9 cellular contexts compared by ENCODE assay signal in genomic region chr6:2842139-2842552, GRCh38. TPM values are rescaled to one million over a fixed set of nuclear protein-coding genes. Genes with fewer than 3 reads are reported as not detected.
DNase-seq lines count a peak whose midpoint lies in the region; ATAC-seq and TF ChIP-seq lines count a peak whose summit lies in the region.
"Had no signal": no experiment of that assay in that cellular context is flagged by ENCODE, and none has a peak within 500 bp of the region (broad histone marks: within the 10 kb centered on the region; RNA-seq: fewer than 3 reads in every experiment).

No MANE protein-coding gene starts in this region.

- H3K9me3 ChIP-seq in ascending aorta (no peaks in the 10 kb centered on the region), right lobe of liver (no peaks in the 10 kb centered on the region), testis (no peaks in the 10 kb centered on the region)

- no peaks in the 10 kb centered on the region for H3K9me3 Mint-ChIP-seq in activated CD4-positive, alpha-beta T cell treated with anti-CD3 and anti-CD28 coated beads for 36 hours (ENCODE audit: low read depth)

- 92% methylated on average over 2 of the region's 2 CpGs for WGBS in right lobe of liver (ENCODE audit: insufficient coverage, low coverage, low lambda C conversion rate, missing lambda C conversion rate)
- whole genome bisulfite sequencing in testis, 2 donors = 64 to 71% methylated on average over 2 of the region's 2 CpGs

- peaks cover 6 to 20% of the 10 kb centered on the region in 2 donors for H3K36me3 ChIP-seq in ascending aorta
- peaks cover 0 to 16% (median 8%) of the 10 kb centered on the region in 4 donors for H3K36me3 ChIP-seq in right lobe of liver
- H3K36me3 ChIP-seq in testis (ENCODE audit: low read depth, missing control alignments) = no peaks in the 10 kb centered on the region

- POLR2A ChIA-PET in activated CD4-positive, alpha-beta T cell treated with anti-CD3 and anti-CD28 coated beads for 36 hours (lab: Charles Lee) = interaction anchor here (0.8 to 3.4 kb wide), 26 partner anchors 9 to 222 kb away, joined by 3 to 64 read pairs (median 4); partner anchors contain the start of genes NQO2, SERPINB6 and WRNIP1
- POLR2A ChIA-PET in GM10248 (lab: Yijun Ruan, JAX) = interaction anchor here (0.6 to 2.1 kb wide), 8 partner anchors 21 to 222 kb away, joined by 3 to 12 read pairs (median 6); partner anchors contain the start of genes SERPINB9 and WRNIP1

- H3K4me3 ChIP-seq in ascending aorta (peak overlapping the region; percentile 74 to 87), right lobe of liver (peak overlapping the region; percentile 60 to 71 (median 60)), testis (peak overlapping the region; percentile 61 to 67)

- H3K4me1 ChIP-seq in ascending aorta (peaks cover 10 to 16% of the 10 kb centered on the region in 2 donors), right lobe of liver (peaks cover 0 to 25% (median 4%) of the 10 kb centered on the region in 4 donors), testis (peaks cover 23% of the 10 kb centered on the region)

- H3K4me1 Mint-ChIP-seq in activated CD4-positive, alpha-beta T cell treated with anti-CD3 and anti-CD28 coated beads for 36 hours = peaks cover 69% of the 10 kb centered on the region

- no peak for TF ChIP-seq POLR2A in right lobe of liver (IDR thresholded peaks at IDR 0.05)
- TF ChIP-seq POLR2A in testis (IDR thresholded peaks at IDR 0.05) = no peak

- no peak for DNase-seq in activated CD4-positive, alpha-beta T cell treated with anti-CD3 and anti-CD28 coated beads for 36 hours
- no peak for DNase-seq in activated CD4-positive, alpha-beta T cell treated with anti-CD3 and anti-CD28 coated beads, Interleukin-2, amount 50 U/mL, for 1 hour
- DNase-seq in ascending aorta (ENCODE audit: low spot score in 2 of 2) (no peak), right lobe of liver (no peak), testis (no peak), GM10248 (ENCODE audit: extremely low spot score) (no peak), mucosa of gallbladder (ENCODE audit: low spot score) (no peak), LoVo (ENCODE audit: low spot score) (no peak)
- DNase-seq: NCI-H187 treated with DMSO at 0.1 percent for 48 hours had no signal

- H3K27ac ChIP-seq in ascending aorta = peak overlapping the region; percentile 97 to 99
- peak overlapping the region; percentile 83 to 94 (median 89) for H3K27ac ChIP-seq in right lobe of liver
- peak overlapping the region; percentile 90 to 92 for H3K27ac ChIP-seq in testis

- H3K27me3 ChIP-seq in ascending aorta = no peaks in the 10 kb centered on the region
- H3K27me3 ChIP-seq in right lobe of liver = no peaks in the 10 kb centered on the region
- no peaks in the 10 kb centered on the region for H3K27me3 ChIP-seq in testis

- intact Hi-C loops in activated CD4-positive, alpha-beta T cell treated with anti-CD3 and anti-CD28 coated beads for 36 hours (cut with DNase I, micrococcal nuclease) = loop anchor here (5.0 kb wide), 2 partner anchors 225 to 365 kb away; partner anchors contain the start of gene RIPK1 (in 1 of the 2)
- intact Hi-C loops in ascending aorta (cut with DNase I) = loop anchor here (1.0 to 10.0 kb wide), 4 partner anchors 110 to 1247 kb away; no protein-coding TSS in a partner anchor
- intact Hi-C loops in right lobe of liver (cut with DNase I) = loop anchor here (10.0 kb wide), 1 partner anchor 73 kb away; no protein-coding TSS in a partner anchor
- intact Hi-C loops in testis (cut with DNase I; ENCODE audit: low total_unique reads) = loop anchor here (10.0 kb wide), 2 partner anchors 93 to 213 kb away; no protein-coding TSS in a partner anchor

- TF ChIP-seq CTCF in ascending aorta (IDR thresholded peaks at IDR 0.05) = no peak
- TF ChIP-seq CTCF in right lobe of liver (IDR thresholded peaks at IDR 0.05) = no peak
- TF ChIP-seq CTCF in testis (IDR thresholded peaks at IDR 0.05) = no peak
- TF ChIP-seq CTCF in GM10248 (IDR thresholded peaks at IDR 0.05; ENCODE audit: control extremely low read depth, extremely low read depth, low read depth, missing control alignments) = no peak

- H3K27ac Mint-ChIP-seq in activated CD4-positive, alpha-beta T cell treated with anti-CD3 and anti-CD28 coated beads for 36 hours = peak overlapping the region; percentile 91

- CTCF ChIA-PET in activated CD4-positive, alpha-beta T cell treated with anti-CD3 and anti-CD28 coated beads for 36 hours (lab: Charles Lee) = interaction anchor here (0.7 to 9.1 kb wide), 32 partner anchors 8 to 372 kb away, joined by 3 to 165 read pairs (median 4); partner anchors contain the start of gene WRNIP1
- CTCF ChIA-PET in GM10248 (lab: Yijun Ruan, JAX) = interaction anchor here (0.8 to 4.3 kb wide), 16 partner anchors 8 to 222 kb away, joined by 3 to 24 read pairs (median 4); no protein-coding TSS in a partner anchor

- peaks cover 37% of the 10 kb centered on the region for H3K36me3 Mint-ChIP-seq in activated CD4-positive, alpha-beta T cell treated with anti-CD3 and anti-CD28 coated beads for 36 hours (ENCODE audit: low read depth)

- no peaks in the 10 kb centered on the region for H3K27me3 Mint-ChIP-seq in activated CD4-positive, alpha-beta T cell treated with anti-CD3 and anti-CD28 coated beads for 36 hours

- H3K4me3 Mint-ChIP-seq in activated CD4-positive, alpha-beta T cell treated with anti-CD3 and anti-CD28 coated beads for 36 hours = peak overlapping the region; percentile 96

- no peak for ATAC-seq in activated CD4-positive, alpha-beta T cell treated with anti-CD3 and anti-CD28 coated beads for 36 hours
- no peak for ATAC-seq in right lobe of liver

RNA-seq across cellular contexts. Expression of gene SERPINB1, which starts 0.5 kb away (rescaled TPM):
- 100 to 1,000 TPM; 200 to 243 TPM for total RNA-seq in activated CD4-positive, alpha-beta T cell treated with anti-CD3 and anti-CD28 coated beads for 36 hours
- 14.0 TPM for total RNA-seq in ascending aorta
- 10 to 100 TPM in 5 of 6 experiments, 1 to 10 TPM in 1; 7.2 to 44.6 (median 25.2) TPM for total RNA-seq in right lobe of liver
- total RNA-seq in testis = 10 to 100 TPM; 15.0 to 19.6 TPM
- polyA plus RNA-seq in testis (ENCODE audit: insufficient read depth, low read depth, low replicate concordance) = 19.4 TPM
- total RNA-seq in mucosa of gallbladder = 62.0 TPM
